ENCODE assay signal across 8 cellular contexts in genomic region chr17:80361495-80362220, GRCh38. TPM values are rescaled to one million over a fixed set of nuclear protein-coding genes. Genes with fewer than 3 reads are reported as not detected.
DNase-seq lines count a peak whose midpoint lies in the region; ATAC-seq and TF ChIP-seq lines count a peak whose summit lies in the region.

No MANE protein-coding gene starts in this region.

- TF ChIP-seq POLR2A in right lobe of liver (IDR thresholded peaks at IDR 0.05): no peak

- H3K4me1 ChIP-seq in right lobe of liver: no peaks in the 10 kb centered on the region

- TF ChIP-seq CTCF in CD4-positive, alpha-beta T cell (IDR thresholded peaks at IDR 0.05): peak; percentile 16
- TF ChIP-seq CTCF in right lobe of liver (IDR thresholded peaks at IDR 0.05): peak in 3 of 4 donors; percentile 7 to 17 (median 15)

- no peaks in the 10 kb centered on the region for H3K9me3 ChIP-seq in CD4-positive, alpha-beta T cell (ENCODE audit: control insufficient read depth, low read length)
- H3K9me3 ChIP-seq in right lobe of liver: no peaks in the 10 kb centered on the region

- POLR2A ChIA-PET in CD4-positive, alpha-beta T cell (lab: Charles Lee): no interaction called here
- POLR2A ChIA-PET in HEK293T (lab: Yijun Ruan, JAX): interaction anchor here (1.0 kb wide), 1 partner anchor 260 kb away, joined by 4 read pairs; the partner anchor contains the start of gene GAA

- no peaks in the 10 kb centered on the region for H3K27me3 ChIP-seq in CD4-positive, alpha-beta T cell (ENCODE audit: control insufficient read depth, insufficient read depth, low read length)
- H3K27me3 ChIP-seq in right lobe of liver: no peaks in the 10 kb centered on the region

- H3K4me1 Mint-ChIP-seq in CD4-positive, alpha-beta T cell (ENCODE audit: low read depth): no peaks in the 10 kb centered on the region
- no peaks in the 10 kb centered on the region for H3K4me1 Mint-ChIP-seq in activated naive CD4-positive, alpha-beta T cell treated with anti-CD3 and anti-CD28 coated beads, Interleukin-2, amount 10 ng/mL, durations not matched to agents 7 days and 5 days
- no peaks in the 10 kb centered on the region for H3K4me1 Mint-ChIP-seq in activated T-helper 2 cell treated with anti-CD3 and anti-CD28 coated beads, Interferon-gamma antibody, Interleukin-2, Interleukin-4, amounts not matched to agents 10 μg/mL and 5 μg/mL and 100 μg/mL, durations not matched to agents 14 hours and 24 hours and 36 hours (ENCODE audit: low read depth)

- H3K9me3 Mint-ChIP-seq in CD4-positive, alpha-beta T cell: no peaks in the 10 kb centered on the region
- H3K9me3 Mint-ChIP-seq in activated naive CD4-positive, alpha-beta T cell treated with anti-CD3 and anti-CD28 coated beads, Interleukin-2, amount 10 ng/mL, durations not matched to agents 7 days and 5 days: no peaks in the 10 kb centered on the region
- no peaks in the 10 kb centered on the region for H3K9me3 Mint-ChIP-seq in activated T-helper 2 cell treated with anti-CD3 and anti-CD28 coated beads, Interferon-gamma antibody, Interleukin-2, Interleukin-4, amounts not matched to agents 10 μg/mL and 5 μg/mL and 100 μg/mL, durations not matched to agents 14 hours and 24 hours and 36 hours

- no peak overlapping the region for H3K4me3 ChIP-seq in right lobe of liver

- H3K27ac Mint-ChIP-seq in CD4-positive, alpha-beta T cell: no peak overlapping the region
- peak overlapping the region; percentile 52 for H3K27ac Mint-ChIP-seq in activated naive CD4-positive, alpha-beta T cell treated with anti-CD3 and anti-CD28 coated beads, Interleukin-2, amount 10 ng/mL, durations not matched to agents 7 days and 5 days
- H3K27ac Mint-ChIP-seq in activated T-helper 2 cell treated with anti-CD3 and anti-CD28 coated beads, Interferon-gamma antibody, Interleukin-2, Interleukin-4, amounts not matched to agents 10 μg/mL and 5 μg/mL and 100 μg/mL, durations not matched to agents 14 hours and 24 hours and 36 hours: no peak overlapping the region

- H3K36me3 Mint-ChIP-seq in CD4-positive, alpha-beta T cell (ENCODE audit: low read depth): peaks cover 97% of the 10 kb centered on the region
- H3K36me3 Mint-ChIP-seq in activated naive CD4-positive, alpha-beta T cell treated with anti-CD3 and anti-CD28 coated beads, Interleukin-2, amount 10 ng/mL, durations not matched to agents 7 days and 5 days: peaks cover 82% of the 10 kb centered on the region
- peaks cover 87% of the 10 kb centered on the region for H3K36me3 Mint-ChIP-seq in activated T-helper 2 cell treated with anti-CD3 and anti-CD28 coated beads, Interferon-gamma antibody, Interleukin-2, Interleukin-4, amounts not matched to agents 10 μg/mL and 5 μg/mL and 100 μg/mL, durations not matched to agents 14 hours and 24 hours and 36 hours (ENCODE audit: low read depth)

- H3K27ac ChIP-seq in CD4-positive, alpha-beta T cell (ENCODE audit: low read depth, low read length): no peak overlapping the region
- no peak overlapping the region for H3K27ac ChIP-seq in right lobe of liver

- intact Hi-C loops in CD4-positive, alpha-beta T cell (cut with DNase I, micrococcal nuclease): loop anchor here in 1 of 2 experiments (5.0 to 10.0 kb wide), 2 partner anchors 164 to 277 kb away; no protein-coding TSS in a partner anchor
- intact Hi-C loops in right lobe of liver (cut with DNase I): no loop called here
- intact Hi-C loops in activated T-helper 2 cell treated with anti-CD3 and anti-CD28 coated beads, Interferon-gamma antibody, Interleukin-2, Interleukin-4, amounts not matched to agents 10 μg/mL and 5 μg/mL and 100 μg/mL, durations not matched to agents 14 hours and 24 hours and 36 hours (cut with micrococcal nuclease): loop anchor here (2.0 kb wide), 1 partner anchor 25 kb away; no protein-coding TSS in a partner anchor

- H3K36me3 ChIP-seq in right lobe of liver: peaks cover 15 to 94% (median 51%) of the 10 kb centered on the region in 4 donors

- CTCF ChIA-PET in CD4-positive, alpha-beta T cell (lab: Charles Lee): no interaction called here
- CTCF ChIA-PET in HEK293T (lab: Yijun Ruan, JAX): no interaction called here
- CTCF ChIA-PET in activated naive CD4-positive, alpha-beta T cell treated with anti-CD3 and anti-CD28 coated beads, Interleukin-2, amount 10 ng/mL, durations not matched to agents 7 days and 5 days (lab: Charles Lee): interaction anchor here (0.5 to 1.6 kb wide), 4 partner anchors 11 to 165 kb away, joined by 3 to 4 read pairs (median 3); no protein-coding TSS in a partner anchor

- peak in 3 of 10 experiments; percentile 13 to 16 (median 16) for DNase-seq in CD4-positive, alpha-beta T cell
- DNase-seq in HEK293T (ENCODE audit: extremely low spot score) (peak; percentile 48), right lobe of liver (peak in 1 of 3 donors; percentile 31), cortex of kidney (lab: John Stamatoyannopoulos, UW) (no peak)
- DNase-seq in activated naive CD4-positive, alpha-beta T cell treated with anti-CD3 and anti-CD28 coated beads, Interleukin-2, amount 10 ng/mL, durations not matched to agents 7 days and 5 days: no peak
- no peak for DNase-seq in activated T-helper 2 cell treated with anti-CD3 and anti-CD28 coated beads, Interferon-gamma antibody, Interleukin-2, Interleukin-4, amounts not matched to agents 10 μg/mL and 5 μg/mL and 100 μg/mL, durations not matched to agents 14 hours and 24 hours and 36 hours (ENCODE audit: low spot score)

- ATAC-seq in CD4-positive, alpha-beta T cell (ENCODE audit: poor library complexity): peak; percentile 55
- ATAC-seq in right lobe of liver (peak in 2 of 4 donors; percentile 34 to 37), HG03095 (IDR thresholded peaks at IDR 0.05; ENCODE audit: unreplicated experiment) (no peak), HG02840 (IDR thresholded peaks at IDR 0.05; ENCODE audit: low FRiP score, unreplicated experiment) (no peak)

- H3K27me3 Mint-ChIP-seq in CD4-positive, alpha-beta T cell: no peaks in the 10 kb centered on the region
- no peaks in the 10 kb centered on the region for H3K27me3 Mint-ChIP-seq in activated naive CD4-positive, alpha-beta T cell treated with anti-CD3 and anti-CD28 coated beads, Interleukin-2, amount 10 ng/mL, durations not matched to agents 7 days and 5 days
- no peaks in the 10 kb centered on the region for H3K27me3 Mint-ChIP-seq in activated T-helper 2 cell treated with anti-CD3 and anti-CD28 coated beads, Interferon-gamma antibody, Interleukin-2, Interleukin-4, amounts not matched to agents 10 μg/mL and 5 μg/mL and 100 μg/mL, durations not matched to agents 14 hours and 24 hours and 36 hours (ENCODE audit: low read depth)

- H3K4me3 Mint-ChIP-seq in CD4-positive, alpha-beta T cell: no peak overlapping the region
- H3K4me3 Mint-ChIP-seq in activated naive CD4-positive, alpha-beta T cell treated with anti-CD3 and anti-CD28 coated beads, Interleukin-2, amount 10 ng/mL, durations not matched to agents 7 days and 5 days: no peak overlapping the region
- H3K4me3 Mint-ChIP-seq in activated T-helper 2 cell treated with anti-CD3 and anti-CD28 coated beads, Interferon-gamma antibody, Interleukin-2, Interleukin-4, amounts not matched to agents 10 μg/mL and 5 μg/mL and 100 μg/mL, durations not matched to agents 14 hours and 24 hours and 36 hours (ENCODE audit: low read depth): no peak overlapping the region

- WGBS in right lobe of liver (ENCODE audit: insufficient coverage, low coverage, low lambda C conversion rate, missing lambda C conversion rate): 92% methylated on average over 15 of the region's 18 CpGs

TF ChIP-seq in HEK293T, 16 proteins besides CTCF, POLR2A, EP300 and RAD21:
- no peak for TF ChIP-seq SP1 (IDR thresholded peaks at IDR 0.05)
TF ChIP-seq in HEK293T: peak in this region for 0.

RNA-seq across cellular contexts. Expression of gene ENDOV, which starts 53.3 kb away (rescaled TPM):
- 10 to 100 TPM; 10.1 to 12.0 TPM for total RNA-seq in CD4-positive, alpha-beta T cell
- 10 to 100 TPM in 5 of 6 experiments, 1 to 10 TPM in 1; 6.8 to 14.1 (median 11.3) TPM for total RNA-seq in right lobe of liver
- total RNA-seq in activated T-helper 2 cell treated with anti-CD3 and anti-CD28 coated beads, Interferon-gamma antibody, Interleukin-2, Interleukin-4, amounts not matched to agents 10 μg/mL and 5 μg/mL and 100 μg/mL, durations not matched to agents 14 hours and 24 hours and 36 hours: 16.1 and 16.8 TPM in 2 replicates
